1 cellular context compared by ENCODE assay signal in the genomic region with DNA sequence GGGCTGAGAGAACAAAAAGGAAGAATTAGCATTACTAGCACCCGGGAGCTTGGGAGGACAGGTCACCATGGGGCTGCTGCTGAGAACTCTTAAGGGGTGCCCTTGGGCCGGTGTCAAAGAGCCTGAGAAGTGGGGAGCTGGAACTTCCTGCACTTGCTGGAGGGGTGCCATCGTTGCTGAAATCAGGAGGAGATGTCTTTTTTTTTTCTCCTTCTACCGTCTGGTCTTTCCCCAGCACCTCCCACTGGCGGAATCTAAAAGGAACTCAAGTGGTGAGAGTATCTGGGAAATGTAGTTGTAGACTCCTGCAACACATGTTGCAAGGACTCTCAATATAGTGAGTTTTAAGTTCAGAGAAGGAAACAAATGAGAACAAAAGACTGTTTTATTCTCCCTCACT.
TF ChIP-seq lines count a peak whose summit lies in the region.

No MANE protein-coding gene starts in this region.

TF ChIP-seq in K562, 482 proteins besides CTCF, POLR2A, EP300 and RAD21:
- TF ChIP-seq GABPA (tag; conservative IDR thresholded peaks at IDR 0.05; ENCODE audit: low read depth) (0 out of 2 replicates have a peak, but pooled peaks have one; percentile 16), HCFC1 (IDR thresholded peaks at IDR 0.05; ENCODE audit: low read depth, low read length) (peak; percentile 61), POLR3A (IDR thresholded peaks at IDR 0.05; ENCODE audit: borderline replicate concordance, extremely low read depth, insufficient read depth, insufficient read length) (no peak), XRCC5 (IDR thresholded peaks at IDR 0.05; ENCODE audit: low read depth, low read length) (no peak), ZNF445 (CRISPR knock-in tag; IDR thresholded peaks at IDR 0.05; ENCODE audit: low read depth) (no peak), ZNF384 (IDR thresholded peaks at IDR 0.05; ENCODE audit: low read depth, low read length) (0 out of 2 replicates have a peak, but pooled peaks have one; percentile 49), ZNF717 (CRISPR knock-in tag; IDR thresholded peaks at IDR 0.05) (no peak), TEAD1 (CRISPR knock-in tag; IDR thresholded peaks at IDR 0.05) (no peak), ARHGAP35 (IDR thresholded peaks at IDR 0.05; ENCODE audit: partially characterized antibody) (no peak)
- TF ChIP-seq, protein P1, sequence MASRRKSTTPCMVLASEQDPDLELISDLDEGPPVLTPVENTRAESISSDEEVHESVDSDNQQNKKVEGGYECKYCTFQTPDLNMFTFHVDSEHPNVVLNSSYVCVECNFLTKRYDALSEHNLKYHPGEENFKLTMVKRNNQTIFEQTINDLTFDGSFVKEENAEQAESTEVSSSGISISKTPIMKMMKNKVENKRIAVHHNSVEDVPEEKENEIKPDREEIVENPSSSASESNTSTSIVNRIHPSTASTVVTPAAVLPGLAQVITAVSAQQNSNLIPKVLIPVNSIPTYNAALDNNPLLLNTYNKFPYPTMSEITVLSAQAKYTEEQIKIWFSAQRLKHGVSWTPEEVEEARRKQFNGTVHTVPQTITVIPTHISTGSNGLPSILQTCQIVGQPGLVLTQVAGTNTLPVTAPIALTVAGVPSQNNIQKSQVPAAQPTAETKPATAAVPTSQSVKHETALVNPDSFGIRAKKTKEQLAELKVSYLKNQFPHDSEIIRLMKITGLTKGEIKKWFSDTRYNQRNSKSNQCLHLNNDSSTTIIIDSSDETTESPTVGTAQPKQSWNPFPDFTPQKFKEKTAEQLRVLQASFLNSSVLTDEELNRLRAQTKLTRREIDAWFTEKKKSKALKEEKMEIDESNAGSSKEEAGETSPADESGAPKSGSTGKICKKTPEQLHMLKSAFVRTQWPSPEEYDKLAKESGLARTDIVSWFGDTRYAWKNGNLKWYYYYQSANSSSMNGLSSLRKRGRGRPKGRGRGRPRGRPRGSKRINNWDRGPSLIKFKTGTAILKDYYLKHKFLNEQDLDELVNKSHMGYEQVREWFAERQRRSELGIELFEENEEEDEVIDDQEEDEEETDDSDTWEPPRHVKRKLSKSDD (conservative IDR thresholded peaks at IDR 0.05; ENCODE audit: low read length), result no peak
- TF ChIP-seq, protein P2, sequence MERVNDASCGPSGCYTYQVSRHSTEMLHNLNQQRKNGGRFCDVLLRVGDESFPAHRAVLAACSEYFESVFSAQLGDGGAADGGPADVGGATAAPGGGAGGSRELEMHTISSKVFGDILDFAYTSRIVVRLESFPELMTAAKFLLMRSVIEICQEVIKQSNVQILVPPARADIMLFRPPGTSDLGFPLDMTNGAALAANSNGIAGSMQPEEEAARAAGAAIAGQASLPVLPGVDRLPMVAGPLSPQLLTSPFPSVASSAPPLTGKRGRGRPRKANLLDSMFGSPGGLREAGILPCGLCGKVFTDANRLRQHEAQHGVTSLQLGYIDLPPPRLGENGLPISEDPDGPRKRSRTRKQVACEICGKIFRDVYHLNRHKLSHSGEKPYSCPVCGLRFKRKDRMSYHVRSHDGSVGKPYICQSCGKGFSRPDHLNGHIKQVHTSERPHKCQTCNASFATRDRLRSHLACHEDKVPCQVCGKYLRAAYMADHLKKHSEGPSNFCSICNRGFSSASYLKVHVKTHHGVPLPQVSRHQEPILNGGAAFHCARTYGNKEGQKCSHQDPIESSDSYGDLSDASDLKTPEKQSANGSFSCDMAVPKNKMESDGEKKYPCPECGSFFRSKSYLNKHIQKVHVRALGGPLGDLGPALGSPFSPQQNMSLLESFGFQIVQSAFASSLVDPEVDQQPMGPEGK (CRISPR knock-in tag; IDR thresholded peaks at IDR 0.05; ENCODE audit: borderline replicate concordance), result no peak
- TF ChIP-seq, protein P3, sequence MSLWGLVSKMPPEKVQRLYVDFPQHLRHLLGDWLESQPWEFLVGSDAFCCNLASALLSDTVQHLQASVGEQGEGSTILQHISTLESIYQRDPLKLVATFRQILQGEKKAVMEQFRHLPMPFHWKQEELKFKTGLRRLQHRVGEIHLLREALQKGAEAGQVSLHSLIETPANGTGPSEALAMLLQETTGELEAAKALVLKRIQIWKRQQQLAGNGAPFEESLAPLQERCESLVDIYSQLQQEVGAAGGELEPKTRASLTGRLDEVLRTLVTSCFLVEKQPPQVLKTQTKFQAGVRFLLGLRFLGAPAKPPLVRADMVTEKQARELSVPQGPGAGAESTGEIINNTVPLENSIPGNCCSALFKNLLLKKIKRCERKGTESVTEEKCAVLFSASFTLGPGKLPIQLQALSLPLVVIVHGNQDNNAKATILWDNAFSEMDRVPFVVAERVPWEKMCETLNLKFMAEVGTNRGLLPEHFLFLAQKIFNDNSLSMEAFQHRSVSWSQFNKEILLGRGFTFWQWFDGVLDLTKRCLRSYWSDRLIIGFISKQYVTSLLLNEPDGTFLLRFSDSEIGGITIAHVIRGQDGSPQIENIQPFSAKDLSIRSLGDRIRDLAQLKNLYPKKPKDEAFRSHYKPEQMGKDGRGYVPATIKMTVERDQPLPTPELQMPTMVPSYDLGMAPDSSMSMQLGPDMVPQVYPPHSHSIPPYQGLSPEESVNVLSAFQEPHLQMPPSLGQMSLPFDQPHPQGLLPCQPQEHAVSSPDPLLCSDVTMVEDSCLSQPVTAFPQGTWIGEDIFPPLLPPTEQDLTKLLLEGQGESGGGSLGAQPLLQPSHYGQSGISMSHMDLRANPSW (CRISPR knock-in tag; IDR thresholded peaks at IDR 0.05), result no peak
- TF ChIP-seq, protein P4, sequence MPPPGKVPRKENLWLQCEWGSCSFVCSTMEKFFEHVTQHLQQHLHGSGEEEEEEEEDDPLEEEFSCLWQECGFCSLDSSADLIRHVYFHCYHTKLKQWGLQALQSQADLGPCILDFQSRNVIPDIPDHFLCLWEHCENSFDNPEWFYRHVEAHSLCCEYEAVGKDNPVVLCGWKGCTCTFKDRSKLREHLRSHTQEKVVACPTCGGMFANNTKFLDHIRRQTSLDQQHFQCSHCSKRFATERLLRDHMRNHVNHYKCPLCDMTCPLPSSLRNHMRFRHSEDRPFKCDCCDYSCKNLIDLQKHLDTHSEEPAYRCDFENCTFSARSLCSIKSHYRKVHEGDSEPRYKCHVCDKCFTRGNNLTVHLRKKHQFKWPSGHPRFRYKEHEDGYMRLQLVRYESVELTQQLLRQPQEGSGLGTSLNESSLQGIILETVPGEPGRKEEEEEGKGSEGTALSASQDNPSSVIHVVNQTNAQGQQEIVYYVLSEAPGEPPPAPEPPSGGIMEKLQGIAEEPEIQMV (tag; conservative IDR thresholded peaks at IDR 0.05; ENCODE audit: low read depth), result no peak
TF ChIP-seq in K562: peak in this region for 3.
